In the genomic region with DNA sequence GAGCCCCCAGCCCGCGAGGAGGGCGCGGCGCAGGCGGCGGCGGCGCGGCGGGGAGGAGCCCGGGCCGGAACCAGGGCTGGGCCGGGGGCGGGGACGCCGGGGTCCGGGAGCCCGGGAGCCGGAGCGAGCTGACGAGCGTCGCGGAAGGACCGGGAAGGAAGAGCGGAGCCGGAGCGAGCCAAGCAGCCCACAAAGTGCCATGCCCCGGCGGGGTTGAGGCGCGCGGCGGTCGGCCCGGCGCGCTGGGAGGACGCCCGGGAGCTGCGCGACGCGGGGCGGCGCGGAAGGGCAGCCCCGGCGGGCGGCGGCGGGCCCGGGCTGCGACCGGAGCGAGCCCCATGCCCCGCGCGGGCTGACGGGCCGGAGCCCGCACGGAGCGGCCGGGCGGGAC, we compare ENCODE assay signal across 8 cellular contexts. TPM values are rescaled to one million over a fixed set of nuclear protein-coding genes. Genes with fewer than 3 reads are reported as not detected.
DNase-seq lines count a peak whose midpoint lies in the region; ATAC-seq and TF ChIP-seq lines count a peak whose summit lies in the region.

No MANE protein-coding gene starts in this region.

- no TSS peak for BruUV-seq in OCI-LY7 (replicated peaks; lab: Mats Ljungman, UMichigan)

- DNase-seq in activated gamma-delta T cell (lab: John Stamatoyannopoulos, UW) (peak; percentile 57), activated gamma-delta T cell treated with Interleukin-2 at 50 U/mL for 16 hours (no peak), OCI-LY7 (ENCODE audit: low spot score) (peak; percentile 71), natural killer cell (no peak), HuH-7 (ENCODE audit: low spot score) (no peak)
- no peak for DNase-seq in effector memory CD4-positive, alpha-beta T cell
- no peak for DNase-seq in activated CD4-positive, alpha-beta T cell treated with anti-CD3 and anti-CD28 coated beads, Interleukin-2, amount 50 U/mL, for 1 hour

- peaks cover 5% of the 10 kb centered on the region; the same call in 1 of the 2 replicates for H3K36me3 ChIP-seq in OCI-LY7 (ENCODE audit: insufficient read depth, low read length)
- H3K36me3 ChIP-seq in effector memory CD4-positive, alpha-beta T cell (ENCODE audit: control insufficient read depth, insufficient read depth, low read length): no peaks in the 10 kb centered on the region

- peaks cover 28% of the 10 kb centered on the region for H3K4me1 ChIP-seq in OCI-LY7 (ENCODE audit: insufficient read depth, low read length, poor library complexity, severe bottlenecking)
- peaks cover 27% of the 10 kb centered on the region for H3K4me1 ChIP-seq in effector memory CD4-positive, alpha-beta T cell (ENCODE audit: control insufficient read depth, insufficient read depth, low read length, poor library complexity, severe bottlenecking)

- peaks cover 0 to 12% of the 10 kb centered on the region in 2 donors for H3K27me3 Mint-ChIP-seq in natural killer cell (ENCODE audit: low read depth in 2 of 2)

- peaks cover 7% of the 10 kb centered on the region; the same call in 1 of the 2 replicates for H3K79me2 ChIP-seq in OCI-LY7 (ENCODE audit: insufficient read depth, low read depth, low read length)

- H3K4me1 Mint-ChIP-seq in natural killer cell: peaks cover 36 to 48% of the 10 kb centered on the region in 2 donors

- peak overlapping the region; percentile 98; the same call in 1 of the 2 replicates for H3K4me2 ChIP-seq in OCI-LY7 (ENCODE audit: low read length)

- no peak overlapping the region for H3K27ac ChIP-seq in OCI-LY7 (ENCODE audit: low read depth, low read length, poor library complexity, severe bottlenecking)
- no peak overlapping the region for H3K27ac ChIP-seq in effector memory CD4-positive, alpha-beta T cell (ENCODE audit: insufficient read depth, low read length, poor library complexity, severe bottlenecking)

- H3K9me2 ChIP-seq in OCI-LY7 (ENCODE audit: insufficient read depth, low read length): no peaks in the 10 kb centered on the region

- peak overlapping the region; percentile 94 for H3K4me3 ChIP-seq in OCI-LY7 (ENCODE audit: low read depth, low read length, poor library complexity, severe bottlenecking)
- H3K4me3 ChIP-seq in effector memory CD4-positive, alpha-beta T cell (ENCODE audit: insufficient read depth, low read depth, low read length, poor library complexity, severe bottlenecking): peak overlapping the region; percentile 58

- TF ChIP-seq CTCF in OCI-LY7 (conservative IDR thresholded peaks at IDR 0.05; ENCODE audit: low read length) (no peak), natural killer cell (IDR thresholded peaks at IDR 0.05) (no peak)

- CTCF ChIA-PET in OCI-LY7 (lab: Charles Lee; ENCODE audit: unreplicated experiment): interaction anchor here (0.6 kb wide), 1 partner anchor 483 kb away, joined by 3 read pairs; no protein-coding TSS in a partner anchor

- intact Hi-C loops in OCI-LY7 (cut with micrococcal nuclease; ENCODE audit: unreplicated experiment): loop anchor here (2.0 to 10.0 kb wide), 4 partner anchors 122 to 498 kb away; partner anchors contain the start of genes NFYA and OARD1
- intact Hi-C loops in natural killer cell (cut with micrococcal nuclease): loop anchor here (2.0 kb wide), 2 partner anchors 14 kb away; no protein-coding TSS in a partner anchor

- H3K9me3 ChIP-seq in OCI-LY7 (ENCODE audit: low read length): no peaks in the 10 kb centered on the region
- no peaks in the 10 kb centered on the region for H3K9me3 ChIP-seq in effector memory CD4-positive, alpha-beta T cell (ENCODE audit: control insufficient read depth, low read length)

- ATAC-seq in HG02798 (IDR thresholded peaks at IDR 0.05; ENCODE audit: poor library complexity, unreplicated experiment) (peak; percentile 48), natural killer cell (peak; percentile 42 to 62 (median 59))

- POLR2A ChIA-PET in OCI-LY7 (lab: Charles Lee): no interaction called here

- no peak overlapping the region for H3K4me3 Mint-ChIP-seq in natural killer cell

- no peaks in the 10 kb centered on the region; the same call in 1 of the 2 replicates for H4K20me1 ChIP-seq in OCI-LY7 (ENCODE audit: insufficient read depth, low read length)

- no peaks in the 10 kb centered on the region for H3K9me3 Mint-ChIP-seq in natural killer cell

- no peaks in the 10 kb centered on the region for H3K36me3 Mint-ChIP-seq in natural killer cell

- H3K27ac Mint-ChIP-seq in natural killer cell: peak overlapping the region in 1 of 2 donors; percentile 54

- no peak overlapping the region for H2AFZ ChIP-seq in OCI-LY7 (ENCODE audit: low read length)

- peaks cover 13% of the 10 kb centered on the region for H3K27me3 ChIP-seq in effector memory CD4-positive, alpha-beta T cell (replicated peaks; ENCODE audit: control insufficient read depth, insufficient read depth, low read length, poor library complexity, severe bottlenecking)

RNA-seq across cellular contexts. Expression of gene FOXP4, which starts 0.3 kb away (rescaled TPM):
- 5.1 and 6.3 TPM in 2 replicates for total RNA-seq in OCI-LY7 (2014; rRNA removed; shearing (Covaris generic))
- total RNA-seq in OCI-LY7 (2022) (26.3 and 26.7 TPM in 2 replicates), natural killer cell (10 to 100 TPM; 11.2 to 21.1 (median 14.7) TPM)

Comparison
In these comparisons a context has a peak if more than half of its experiments do, and no peak if none do; other contexts are left out.
1. DNase-seq: peak in activated gamma-delta T cell (single experiment) and OCI-LY7 (single experiment); none in activated gamma-delta T cell treated with Interleukin-2 at 50 U/mL for 16 hours (single experiment), effector memory CD4-positive, alpha-beta T cell (0 of 3), natural killer cell (single experiment), HuH-7 (single experiment) and activated CD4-positive, alpha-beta T cell treated with anti-CD3 and anti-CD28 coated beads, Interleukin-2, amount 50 U/mL, for 1 hour (single experiment).